Comparison of ENCODE assay signal across 23 cellular contexts in genomic region chr6:144728804-144729203, GRCh38.
"Had no signal": no experiment of that assay in that cellular context is flagged by ENCODE, and none has a peak within 500 bp of the region (broad histone marks: within the 10 kb centered on the region; RNA-seq: fewer than 3 reads in every experiment).

No MANE protein-coding gene starts in this region.

- H3K4me3 ChIP-seq: body of pancreas, cardiac muscle cell, gastroesophageal sphincter, ovary, prostate gland, stomach, suprapubic skin, transverse colon had no signal

- H3K27me3 Mint-ChIP-seq: activated CD4-positive, alpha-beta T cell treated with anti-CD3 and anti-CD28 coated beads, Interleukin-2, amount 10 ng/mL, durations not matched to agents 7 days and 5 days; activated T-cell treated with anti-CD3 and anti-CD28 coated beads, Interleukin-2, amount 50 U/mL, for 24 hours; activated T-helper 17 cell treated with anti-CD3 and anti-CD28 coated beads, Interleukin-2, amount 50 U/mL, for 72 hours had no signal

- H3K9me3 Mint-ChIP-seq: activated CD4-positive, alpha-beta T cell treated with anti-CD3 and anti-CD28 coated beads, Interleukin-2, amount 10 ng/mL, durations not matched to agents 7 days and 5 days; activated T-helper 17 cell treated with anti-CD3 and anti-CD28 coated beads, Interleukin-2, amount 50 U/mL, for 72 hours; mesothelial cell of epicardium; nephron had no signal

- H3K9me3 ChIP-seq: body of pancreas, gastroesophageal sphincter, neutrophil, ovary, prostate gland, stomach, suprapubic skin, transverse colon had no signal

- H3K36me3 ChIP-seq: ovary had no signal

- H3K27me3 ChIP-seq: body of pancreas, cardiac muscle cell, gastroesophageal sphincter, neutrophil, ovary, stomach, suprapubic skin, transverse colon had no signal

- FAIRE-seq: urothelium cell line had no signal

- DNase-seq: activated CD4-positive, alpha-beta T cell treated with anti-CD3 and anti-CD28 coated beads, Interleukin-2, amount 10 ng/mL, durations not matched to agents 7 days and 5 days; activated T-cell treated with anti-CD3 and anti-CD28 coated beads, Interleukin-2, amount 50 U/mL, for 24 hours; anterior cingulate cortex; body of pancreas; head of caudate nucleus; hypothalamus; left ventricle myocardium superior; mammary epithelial cell; ovary; stimulated activated CD4-positive, alpha-beta T cell treated with anti-CD3 and anti-CD28 coated beads, Interleukin-2, amount 100 ng/mL, for 48 hours; stimulated activated CD8-positive, alpha-beta memory T cell treated with anti-CD3 and anti-CD28 coated beads, Interleukin-4, amount 100 ng/mL, for 48 hours; stomach; transverse colon had no signal

- H3K27ac ChIP-seq: body of pancreas, cardiac muscle cell, epithelial cell of prostate, gastroesophageal sphincter, neutrophil, ovary, prostate gland, stomach, suprapubic skin, transverse colon had no signal

- H3K27ac Mint-ChIP-seq: activated CD4-positive, alpha-beta T cell treated with anti-CD3 and anti-CD28 coated beads, Interleukin-2, amount 10 ng/mL, durations not matched to agents 7 days and 5 days; activated T-helper 17 cell treated with anti-CD3 and anti-CD28 coated beads, Interleukin-2, amount 50 U/mL, for 72 hours; mesothelial cell of epicardium; nephron had no signal

- H3K4me3 Mint-ChIP-seq: activated CD4-positive, alpha-beta T cell treated with anti-CD3 and anti-CD28 coated beads, Interleukin-2, amount 10 ng/mL, durations not matched to agents 7 days and 5 days; activated T-cell treated with anti-CD3 and anti-CD28 coated beads, Interleukin-2, amount 50 U/mL, for 24 hours; activated T-helper 17 cell treated with anti-CD3 and anti-CD28 coated beads, Interleukin-2, amount 50 U/mL, for 72 hours; mesothelial cell of epicardium; nephron had no signal

- ATAC-seq: activated T-helper 17 cell treated with anti-CD3 and anti-CD28 coated beads, Interleukin-2, amount 50 U/mL, for 72 hours; body of pancreas; gastroesophageal sphincter; left ventricle myocardium superior had no signal

- H3K4me1 ChIP-seq: gastroesophageal sphincter, prostate gland had no signal
